ENCODE assay signal across 13 cellular contexts in the genomic region with DNA sequence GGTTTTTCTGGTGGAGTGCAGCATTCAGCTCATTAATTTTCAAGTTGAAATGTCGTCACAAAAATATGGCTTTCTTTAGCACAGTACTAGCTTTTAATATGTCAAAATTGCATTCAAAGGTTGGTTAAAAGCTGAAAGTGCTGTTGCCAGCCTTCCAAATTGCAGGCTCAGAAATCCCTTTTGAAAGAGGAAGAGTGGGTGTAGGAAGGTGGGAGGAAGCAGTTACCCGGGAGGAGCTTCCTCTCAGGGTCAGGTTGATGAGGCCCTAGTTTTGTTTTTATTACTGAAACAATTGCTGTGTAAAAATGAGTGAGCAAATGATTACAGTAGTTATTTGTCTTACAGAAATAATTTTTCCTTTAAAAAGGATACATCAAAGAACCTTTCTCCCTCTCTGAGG. TPM values are rescaled to one million over a fixed set of nuclear protein-coding genes. Genes with fewer than 3 reads are reported as not detected.
DNase-seq lines count a peak whose midpoint lies in the region; ATAC-seq and TF ChIP-seq lines count a peak whose summit lies in the region.
"Had no signal": no experiment of that assay in that cellular context is flagged by ENCODE, and none has a peak within 500 bp of the region (broad histone marks: within the 10 kb centered on the region; RNA-seq: fewer than 3 reads in every experiment).

No MANE protein-coding gene starts in this region.

- no TSS peak for BruUV-seq in IMR-90 (replicated peaks; lab: Mats Ljungman, UMichigan)

- peak overlapping the region; percentile 76 for H3K4me3 Mint-ChIP-seq in CD4-positive, alpha-beta T cell
- no peak overlapping the region for H3K4me3 Mint-ChIP-seq in activated T-helper 17 cell treated with anti-CD3 and anti-CD28 coated beads, Interleukin-2, amount 50 U/mL, for 72 hours
- peak overlapping the region in 9 of 10 donors; percentile 46 to 77 (median 67) for H3K4me3 Mint-ChIP-seq in naive thymus-derived CD8-positive, alpha-beta T cell

- intact Hi-C loops in CD4-positive, alpha-beta T cell (cut with DNase I, micrococcal nuclease) = no loop called here
- intact Hi-C loops in IMR-90 (cut with micrococcal nuclease) = no loop called here

- H3K4ac ChIP-seq in IMR-90 (ENCODE audit: low read depth, low read length) = no peak overlapping the region

- peak overlapping the region; percentile 10; the same call in 1 of the 2 replicates for H3K23ac ChIP-seq in IMR-90 (ENCODE audit: low read depth, low read length)

- H3K9me1 ChIP-seq in IMR-90 (ENCODE audit: insufficient read depth, low read length) = peaks cover 16% of the 10 kb centered on the region

- peaks cover 5% of the 10 kb centered on the region for H3K36me3 Mint-ChIP-seq in CD4-positive, alpha-beta T cell (ENCODE audit: low read depth)
- peaks cover 6% of the 10 kb centered on the region for H3K36me3 Mint-ChIP-seq in activated T-helper 17 cell treated with anti-CD3 and anti-CD28 coated beads, Interleukin-2, amount 50 U/mL, for 72 hours (ENCODE audit: low read depth)
- H3K36me3 Mint-ChIP-seq in naive thymus-derived CD8-positive, alpha-beta T cell = peaks cover 0 to 3% (median 0%) of the 10 kb centered on the region in 3 donors

- H2BK15ac ChIP-seq in IMR-90 (ENCODE audit: low read depth, low read length) = no peak overlapping the region

- CTCF ChIA-PET in CD4-positive, alpha-beta T cell (lab: Charles Lee) = interaction anchor here (1.1 kb wide), 1 partner anchor 12 kb away, joined by 3 read pairs; no protein-coding TSS in a partner anchor
- CTCF ChIA-PET in IMR-90 (lab: Yijun Ruan, JAX) = interaction anchor here (0.7 to 0.8 kb wide), 2 partner anchors 8 to 24 kb away, joined by 3 to 4 read pairs; no protein-coding TSS in a partner anchor

- H3K27me3 ChIP-seq in CD4-positive, alpha-beta T cell (ENCODE audit: control insufficient read depth, insufficient read depth, low read length) = no peaks in the 10 kb centered on the region
- H3K27me3 ChIP-seq in IMR-90 (ENCODE audit: control insufficient read depth, insufficient read depth, low read length) = no peaks in the 10 kb centered on the region
- H3K27me3 ChIP-seq: right lobe of liver had no signal

- no peaks in the 10 kb centered on the region for H3K27me3 Mint-ChIP-seq in CD4-positive, alpha-beta T cell
- H3K27me3 Mint-ChIP-seq in activated T-helper 17 cell treated with anti-CD3 and anti-CD28 coated beads, Interleukin-2, amount 50 U/mL, for 72 hours = no peaks in the 10 kb centered on the region
- H3K27me3 Mint-ChIP-seq in naive thymus-derived CD8-positive, alpha-beta T cell = no peaks in the 10 kb centered on the region

- no peak overlapping the region for H2BK20ac ChIP-seq in IMR-90 (ENCODE audit: low read depth, low read length)

- no peak overlapping the region for H3K56ac ChIP-seq in IMR-90 (ENCODE audit: extremely low read depth, insufficient read depth, low read length)

- H3K79me1 ChIP-seq in IMR-90 (ENCODE audit: low read depth in 1 of 2, low read length in 2 of 2) = peaks cover 38 to 86% of the 10 kb centered on the region in 2 experiments

- H3K9me3 Mint-ChIP-seq in CD4-positive, alpha-beta T cell = no peaks in the 10 kb centered on the region
- no peaks in the 10 kb centered on the region for H3K9me3 Mint-ChIP-seq in activated T-helper 17 cell treated with anti-CD3 and anti-CD28 coated beads, Interleukin-2, amount 50 U/mL, for 72 hours
- H3K9me3 Mint-ChIP-seq in naive thymus-derived CD8-positive, alpha-beta T cell = no peaks in the 10 kb centered on the region

- peak overlapping the region; percentile 88 for H3K27ac Mint-ChIP-seq in CD4-positive, alpha-beta T cell
- H3K27ac Mint-ChIP-seq in activated T-helper 17 cell treated with anti-CD3 and anti-CD28 coated beads, Interleukin-2, amount 50 U/mL, for 72 hours = peak overlapping the region; percentile 94
- peak overlapping the region; percentile 81 to 94 (median 88) for H3K27ac Mint-ChIP-seq in naive thymus-derived CD8-positive, alpha-beta T cell

- H3K4me2 ChIP-seq in IMR-90 (ENCODE audit: low read depth, low read length) = no peak overlapping the region

- H2AK9ac ChIP-seq in IMR-90 (replicated peaks; ENCODE audit: low read depth, low read length, poor library complexity) = no peak overlapping the region

- no peak for TF ChIP-seq POLR2A in IMR-90 (IDR thresholded peaks at IDR 0.05; ENCODE audit: low read depth, low read length)

- no peak overlapping the region for H3K4me3 ChIP-seq in IMR-90 (ENCODE audit: insufficient read depth, low read depth, low read length)
- H3K4me3 ChIP-seq: right lobe of liver had no signal

- no peak overlapping the region for H2BK120ac ChIP-seq in IMR-90 (ENCODE audit: low read depth, low read length)

- no peak overlapping the region for H2BK5ac ChIP-seq in IMR-90 (ENCODE audit: low read depth, low read length, poor library complexity, severe bottlenecking)

- H3K36me3 ChIP-seq in IMR-90 (ENCODE audit: control insufficient read depth, insufficient read depth, low read length) = no peaks in the 10 kb centered on the region
- H3K36me3 ChIP-seq: right lobe of liver had no signal

- WGBS in IMR-90 (ENCODE audit: extremely low coverage in 2 of 2, insufficient read length in 1 of 2), 2 experiments = no CpG with 5 or more reads among the region's 2 CpGs

- no peaks in the 10 kb centered on the region for H3K9me3 ChIP-seq in CD4-positive, alpha-beta T cell (ENCODE audit: control insufficient read depth, low read length)
- no peaks in the 10 kb centered on the region for H3K9me3 ChIP-seq in IMR-90 (ENCODE audit: control insufficient read depth, insufficient read depth, low read length)
- H3K9me3 ChIP-seq: right lobe of liver had no signal

- H2AK5ac ChIP-seq in IMR-90 (ENCODE audit: low read depth, low read length) = no peak overlapping the region

- peaks cover 20% of the 10 kb centered on the region for H3K4me1 Mint-ChIP-seq in CD4-positive, alpha-beta T cell (ENCODE audit: low read depth)
- peaks cover 27% of the 10 kb centered on the region for H3K4me1 Mint-ChIP-seq in activated T-helper 17 cell treated with anti-CD3 and anti-CD28 coated beads, Interleukin-2, amount 50 U/mL, for 72 hours
- H3K4me1 Mint-ChIP-seq in naive thymus-derived CD8-positive, alpha-beta T cell = peaks cover 23 to 46% (median 34%) of the 10 kb centered on the region in 4 donors

- in situ Hi-C loops in IMR-90 (cut with MboI; ENCODE audit: low sequenced_read_pairs) = no loop called here

- H3K4me1 ChIP-seq in IMR-90 (ENCODE audit: control insufficient read depth, insufficient read depth, low read length) = peaks cover 11% of the 10 kb centered on the region
- H3K4me1 ChIP-seq: right lobe of liver had no signal

- peaks cover 72% of the 10 kb centered on the region for H4K20me1 ChIP-seq in IMR-90 (ENCODE audit: insufficient read depth, low read length)

- no peak overlapping the region for H4K91ac ChIP-seq in IMR-90 (ENCODE audit: insufficient read depth, low read depth, low read length)

- H3K18ac ChIP-seq in IMR-90 (ENCODE audit: low read depth, low read length) = no peak overlapping the region

- H3K27ac ChIP-seq in CD4-positive, alpha-beta T cell (ENCODE audit: low read depth, low read length) = peak overlapping the region; percentile 50
- no peak overlapping the region for H3K27ac ChIP-seq in IMR-90 (ENCODE audit: insufficient read depth, low read length)

- H4K5ac ChIP-seq in IMR-90 (ENCODE audit: low read depth, low read length) = no peak overlapping the region

- 0 out of 2 replicates have a peak overlapping the region, but pooled peaks have one; percentile 19 for H3K14ac ChIP-seq in IMR-90 (replicated peaks; ENCODE audit: low read depth, low read length)

- DNase-seq in CD4-positive, alpha-beta T cell = no peak
- no peak for DNase-seq in IMR-90
- no peak for DNase-seq in naive thymus-derived CD8-positive, alpha-beta T cell
- DNase-seq in NCI-H2081 (lab: John Stamatoyannopoulos, UW) = no peak
- no peak for DNase-seq in occipital lobe (lab: John Stamatoyannopoulos, UW)
- DNase-seq: activated CD4-positive, CD25-positive, alpha-beta regulatory T cell treated with anti-CD3 and anti-CD28 coated beads, Interleukin-2, amount 50 U/mL, for 72 hours; cortex of kidney; islet precursor cell; NCI-H2171; right lobe of liver had no signal

- POLR2A ChIA-PET in CD4-positive, alpha-beta T cell (lab: Charles Lee) = interaction anchor here (2.6 kb wide), 1 partner anchor 41 kb away, joined by 24 read pairs; a partner anchor contains a TSS
- POLR2A ChIA-PET in IMR-90 (lab: Charles Lee; ENCODE audit: unreplicated experiment) = no interaction called here
- POLR2A ChIA-PET in naive thymus-derived CD8-positive, alpha-beta T cell (lab: Charles Lee) = interaction anchor here (4.2 kb wide), 1 partner anchor 42 kb away, joined by 19 read pairs; a partner anchor contains a TSS

- no peak for ATAC-seq in CD4-positive, alpha-beta T cell (ENCODE audit: poor library complexity)
- ATAC-seq in IMR-90 (ENCODE audit: low read depth) (no peak), GM18517 (IDR thresholded peaks at IDR 0.05; ENCODE audit: unreplicated experiment) (no peak), GM18858 (IDR thresholded peaks at IDR 0.05; ENCODE audit: unreplicated experiment) (no peak)
- peak; percentile 64 for ATAC-seq in activated T-helper 17 cell treated with anti-CD3 and anti-CD28 coated beads, Interleukin-2, amount 50 U/mL, for 72 hours (replicated peaks)
- ATAC-seq in naive thymus-derived CD8-positive, alpha-beta T cell = no peak

- no peak overlapping the region for H4K8ac ChIP-seq in IMR-90 (ENCODE audit: low read depth in 2 of 2, low read length in 2 of 2)

- no peak for TF ChIP-seq RAD21 in IMR-90 (IDR thresholded peaks at IDR 0.05; ENCODE audit: low read length)

- dilution Hi-C loops in IMR-90 (cut with HindIII; ENCODE audit: low sequenced_read_pairs, unreplicated experiment) = no loop called here

- TF ChIP-seq CTCF in CD4-positive, alpha-beta T cell (IDR thresholded peaks at IDR 0.05) = no peak
- TF ChIP-seq CTCF in IMR-90 (conservative IDR thresholded peaks at IDR 0.05; ENCODE audit: low read depth, low read length) = no peak

- no peak overlapping the region for H2AFZ ChIP-seq in IMR-90 (replicated peaks; ENCODE audit: low read length, poor library complexity)

- H3K9ac ChIP-seq in IMR-90 (ENCODE audit: low read depth, low read length) = no peak overlapping the region

TF ChIP-seq in IMR-90, 13 proteins besides CTCF, POLR2A, EP300 and RAD21 (continues in another document):
- no peak for TF ChIP-seq CHD1 (IDR thresholded peaks at IDR 0.05; ENCODE audit: low read depth, low read length)
- TF ChIP-seq NFE2L2 (IDR thresholded peaks at IDR 0.05; ENCODE audit: low read depth, low read length) = no peak
- no peak for TF ChIP-seq MAZ (IDR thresholded peaks at IDR 0.05; ENCODE audit: borderline replicate concordance, low read depth, low read length)
- TF ChIP-seq MXI1 (IDR thresholded peaks at IDR 0.05; ENCODE audit: borderline replicate concordance, low read depth, low read length) = no peak

RNA-seq across cellular contexts. Expression of a gene that starts 41.4 kb away (rescaled TPM):
- 10 to 100 TPM; 97.3 to 98.5 TPM for total RNA-seq in CD4-positive, alpha-beta T cell
- total RNA-seq in IMR-90 (2012; rRNA removed) (24.9 and 27.8 TPM in 2 replicates), occipital lobe (66.9 TPM)
- polyA plus RNA-seq in IMR-90 (2012; rRNA removed) = 32.5 and 35.8 TPM in 2 replicates
- 19.2 and 30.0 TPM in 2 replicates for polyA plus RNA-seq in IMR-90 (2012; cell fraction: cytosol; rRNA removed)
- polyA plus RNA-seq in IMR-90 (2012; cell fraction: nucleus; rRNA removed; ENCODE audit: low replicate concordance) = 40.3 and 52.3 TPM in 2 replicates
- 10 to 100 TPM; 89.3 to 98.4 TPM for total RNA-seq in activated T-helper 17 cell treated with anti-CD3 and anti-CD28 coated beads, Interleukin-2, amount 50 U/mL, for 72 hours
- 10 to 100 TPM; 26.5 to 32.9 TPM for total RNA-seq in naive thymus-derived CD8-positive, alpha-beta T cell
- polyA plus RNA-seq in naive thymus-derived CD8-positive, alpha-beta T cell = 1 to 10 TPM; 7.7 to 9.5 (median 8.9) TPM
